ENCODE assay signal across 21 cellular contexts in genomic region chr10:79397051-79397450, GRCh38. TPM values are rescaled to one million over a fixed set of nuclear protein-coding genes. Genes with fewer than 3 reads are reported as not detected.
A peak's percentile ranks its signal among the peaks of the same experiment; 100 is the strongest.
DNase-seq lines count a peak whose midpoint lies in the region; ATAC-seq and TF ChIP-seq lines count a peak whose summit lies in the region.
"Had no signal": no experiment of that assay in that cellular context is flagged by ENCODE, and none has a peak within 500 bp of the region (broad histone marks: within the 10 kb centered on the region; RNA-seq: fewer than 3 reads in every experiment).

No MANE protein-coding gene starts in this region.

- peaks cover 6% of the 10 kb centered on the region in 2 donors for H3K4me1 ChIP-seq in esophagus (ENCODE audit: control insufficient read depth in 2 of 2, insufficient read depth in 2 of 2, low read length in 1 of 2)
- H3K4me1 ChIP-seq in smooth muscle cell (ENCODE audit: low read depth), result peaks cover 30% of the 10 kb centered on the region
- peaks cover 0 to 48% (median 0%) of the 10 kb centered on the region in 4 donors for H3K4me1 ChIP-seq in Peyer's patch

- TF ChIP-seq POLR2A in Peyer's patch (IDR thresholded peaks at IDR 0.05), result no peak

- H3K79me2 ChIP-seq in smooth muscle cell (ENCODE audit: low read depth), result peaks cover 34% of the 10 kb centered on the region

- H3K9me3 ChIP-seq in esophagus (ENCODE audit: control insufficient read depth in 2 of 2, insufficient read depth in 1 of 2, low read depth in 1 of 2, low read length in 1 of 2), result no peaks in the 10 kb centered on the region
- H3K9me3 ChIP-seq in smooth muscle cell (replicated peaks; ENCODE audit: low read depth), result no peaks in the 10 kb centered on the region
- no peaks in the 10 kb centered on the region for H3K9me3 ChIP-seq in Peyer's patch
- H3K9me3 ChIP-seq: HAP-1, ovary, SK-N-SH had no signal

- peaks cover 54% of the 10 kb centered on the region for H3K4me1 Mint-ChIP-seq in HFFc6 (ENCODE audit: low read depth)
- H3K4me1 Mint-ChIP-seq: activated naive CD4-positive, alpha-beta T cell treated with anti-CD3 and anti-CD28 coated beads, Interleukin-2, amount 10 ng/mL, durations not matched to agents 7 days and 5 days had no signal

- no peaks in the 10 kb centered on the region for H4K20me1 ChIP-seq in smooth muscle cell (ENCODE audit: low read depth)

- peaks cover 31% of the 10 kb centered on the region for H3K36me3 Mint-ChIP-seq in HFFc6 (ENCODE audit: low read depth)
- H3K36me3 Mint-ChIP-seq: activated naive CD4-positive, alpha-beta T cell treated with anti-CD3 and anti-CD28 coated beads, Interleukin-2, amount 10 ng/mL, durations not matched to agents 7 days and 5 days; CD4-positive, CD25-positive, alpha-beta regulatory T cell had no signal

- H3K4me3 Mint-ChIP-seq in HFFc6, result no peak overlapping the region
- H3K4me3 Mint-ChIP-seq: activated CD8-positive, alpha-beta T cell treated with anti-CD3 and anti-CD28 coated beads, Interleukin-2, amount 10 ng/mL, durations not matched to agents 7 days and 5 days; activated naive CD4-positive, alpha-beta T cell treated with anti-CD3 and anti-CD28 coated beads, Interleukin-2, amount 10 ng/mL, durations not matched to agents 7 days and 5 days; activated T-cell treated with anti-CD3 and anti-CD28 coated beads, Interleukin-2, amount 50 U/mL, for 4 hours; CD4-positive, CD25-positive, alpha-beta regulatory T cell; T-helper 2 cell treated with Interferon-gamma antibody and Interleukin-4, amounts not matched to agents 5 μg/mL and 100 μg/mL, for 36 hours had no signal

- H3K36me3 ChIP-seq in esophagus (ENCODE audit: control insufficient read depth in 2 of 2, insufficient read depth in 2 of 2, low read length in 1 of 2), result no peaks in the 10 kb centered on the region
- no peaks in the 10 kb centered on the region for H3K36me3 ChIP-seq in smooth muscle cell (ENCODE audit: low read depth)
- H3K36me3 ChIP-seq in Peyer's patch, result peaks cover 0 to 4% (median 0%) of the 10 kb centered on the region in 3 donors
- H3K36me3 ChIP-seq: HAP-1, ovary had no signal

- H3K27me3 ChIP-seq in esophagus (ENCODE audit: control insufficient read depth in 1 of 2, insufficient read depth in 2 of 2, low read length in 2 of 2) (no peaks in the 10 kb centered on the region), smooth muscle cell (ENCODE audit: low read depth) (no peaks in the 10 kb centered on the region), Peyer's patch (no peaks in the 10 kb centered on the region)
- H3K27me3 ChIP-seq: ovary had no signal

- no peaks in the 10 kb centered on the region for H3K9me3 Mint-ChIP-seq in HFFc6
- H3K9me3 Mint-ChIP-seq: activated naive CD4-positive, alpha-beta T cell treated with anti-CD3 and anti-CD28 coated beads, Interleukin-2, amount 10 ng/mL, durations not matched to agents 7 days and 5 days; activated T-cell treated with anti-CD3 and anti-CD28 coated beads, Interleukin-2, amount 50 U/mL, for 4 hours; CD4-positive, CD25-positive, alpha-beta regulatory T cell; T-helper 2 cell treated with Interferon-gamma antibody and Interleukin-4, amounts not matched to agents 5 μg/mL and 100 μg/mL, for 36 hours had no signal

- no peak overlapping the region for H3K4me3 ChIP-seq in esophagus (ENCODE audit: low read depth in 1 of 2, low read length in 2 of 2)
- H3K4me3 ChIP-seq in smooth muscle cell, result no peak overlapping the region
- H3K4me3 ChIP-seq in Peyer's patch, result no peak overlapping the region
- H3K4me3 ChIP-seq: HAP-1, ovary had no signal

- peak overlapping the region; percentile 87 for H3K9ac ChIP-seq in smooth muscle cell (ENCODE audit: low read depth)
- H3K9ac ChIP-seq: SK-N-SH had no signal

- WGBS in esophagus, 2 donors, result 72 to 77% methylated on average over 6 of the region's 6 CpGs
- 69% methylated on average over 6 of the region's 6 CpGs for WGBS in smooth muscle cell (ENCODE audit: low lambda C conversion rate)

- no peak for DNase-seq in HFFc6
- DNase-seq in myocyte (ENCODE audit: low read depth), result peak; percentile 80
- DNase-seq in smooth muscle cell (lab: John Stamatoyannopoulos, UW; ENCODE audit: unreplicated experiment), result no peak
- no peak for DNase-seq in Peyer's patch
- no peak for DNase-seq in NCI-H2171 (lab: John Stamatoyannopoulos, UW)
- DNase-seq in CD1c-positive myeloid dendritic cell (ENCODE audit: extremely low spot score), result no peak
- DNase-seq: activated CD8-positive, alpha-beta T cell treated with anti-CD3 and anti-CD28 coated beads, Interleukin-2, amount 10 ng/mL, durations not matched to agents 7 days and 5 days; activated naive CD4-positive, alpha-beta T cell treated with anti-CD3 and anti-CD28 coated beads, Interleukin-2, amount 10 ng/mL, durations not matched to agents 7 days and 5 days; activated T-cell treated with anti-CD3 and anti-CD28 coated beads, Interleukin-2, amount 50 U/mL, for 4 hours; CD4-positive, CD25-positive, alpha-beta regulatory T cell; dermis blood vessel endothelial cell; DMS153; foreskin melanocyte; NCI-H82; SK-N-SH; stimulated activated CD4-positive, alpha-beta T cell treated with anti-CD3 and anti-CD28 coated beads, Interleukin-4, amount 100 ng/mL, for 4 hours had no signal

- H3K27ac Mint-ChIP-seq in HFFc6, result peak overlapping the region; percentile 100
- H3K27ac Mint-ChIP-seq: activated CD8-positive, alpha-beta T cell treated with anti-CD3 and anti-CD28 coated beads, Interleukin-2, amount 10 ng/mL, durations not matched to agents 7 days and 5 days; activated naive CD4-positive, alpha-beta T cell treated with anti-CD3 and anti-CD28 coated beads, Interleukin-2, amount 10 ng/mL, durations not matched to agents 7 days and 5 days; T-helper 2 cell treated with Interferon-gamma antibody and Interleukin-4, amounts not matched to agents 5 μg/mL and 100 μg/mL, for 36 hours had no signal

- H2AFZ ChIP-seq in smooth muscle cell (ENCODE audit: low read depth), result no peak overlapping the region

- ATAC-seq in GM18511 (IDR thresholded peaks at IDR 0.05; ENCODE audit: unreplicated experiment), result no peak
- ATAC-seq: activated CD8-positive, alpha-beta T cell treated with anti-CD3 and anti-CD28 coated beads, Interleukin-2, amount 10 ng/mL, durations not matched to agents 7 days and 5 days; activated T-cell treated with anti-CD3 and anti-CD28 coated beads, Interleukin-2, amount 50 U/mL, for 4 hours had no signal

- H3K4me2 ChIP-seq in smooth muscle cell, result peak overlapping the region; percentile 70
- H3K4me2 ChIP-seq: SK-N-SH had no signal

- peak overlapping the region; percentile 80 to 85 for H3K27ac ChIP-seq in esophagus (ENCODE audit: low read depth in 2 of 2, low read length in 1 of 2)
- H3K27ac ChIP-seq in smooth muscle cell (ENCODE audit: low read depth), result peak overlapping the region; percentile 97
- H3K27ac ChIP-seq in Peyer's patch, result no peak overlapping the region

- TF ChIP-seq CTCF in HFFc6 (IDR thresholded peaks at IDR 0.05) (no peak), smooth muscle cell (IDR thresholded peaks at IDR 0.05; ENCODE audit: borderline replicate concordance, insufficient read depth, poor library complexity, severe bottlenecking) (no peak), Peyer's patch (IDR thresholded peaks at IDR 0.05) (no peak)

- peaks cover 3% of the 10 kb centered on the region for H3K27me3 Mint-ChIP-seq in HFFc6 (ENCODE audit: insufficient read depth)

- peaks cover 32% of the 10 kb centered on the region for H3F3A ChIP-seq in smooth muscle cell (ENCODE audit: low read depth)

RNA-seq across cellular contexts. Expression of gene ZCCHC24, which starts 48.4 kb away (rescaled TPM):
- total RNA-seq in HFFc6 (2021; fragmentation: NEBNext Ultra II Directional; extraction: Animal tissue kit (Norgen Biotek cat#: 25700)), result 10 to 100 TPM; 33.2 to 40.3 (median 37.5) TPM
- polyA plus RNA-seq in esophagus, result 1 to 10 TPM; 3.3 to 6.5 TPM
- total RNA-seq in myocyte, result 14.1 and 21.1 TPM in 2 replicates
- polyA plus RNA-seq in myocyte (2012), result 14.4 TPM
- total RNA-seq in smooth muscle cell, result 21.9 and 28.0 TPM in 2 replicates
- polyA plus RNA-seq in smooth muscle cell, result 30.6 and 52.1 TPM in 2 replicates
- total RNA-seq in Peyer's patch, result 10 to 100 TPM in 2 of 4 donors, 1 to 10 TPM in 2; 2.8 to 39.6 (median 9.3) TPM

RNA-seq across cellular contexts. Expression of gene PPIF, which starts 49.8 kb away (rescaled TPM):
- total RNA-seq in HFFc6 (2021; fragmentation: NEBNext Ultra II Directional; extraction: Animal tissue kit (Norgen Biotek cat#: 25700)), result 100 to 1,000 TPM in 3 of 6 experiments, 10 to 100 TPM in 3; 66.1 to 109 (median 98.9) TPM
- 10 to 100 TPM; 38.4 to 57.4 TPM for polyA plus RNA-seq in esophagus
- total RNA-seq in myocyte, result 9.8 and 24.5 TPM in 2 replicates
- polyA plus RNA-seq in myocyte (2012), result 14.8 TPM
- total RNA-seq in smooth muscle cell, result 24.3 and 28.5 TPM in 2 replicates
- polyA plus RNA-seq in smooth muscle cell, result 29.7 and 35.2 TPM in 2 replicates
- total RNA-seq in Peyer's patch, result 10 to 100 TPM; 35.7 to 57.8 (median 45.0) TPM

Comparison
In these comparisons a context has a peak if more than half of its experiments do, and no peak if none do; other contexts are left out.
1. H3K27ac ChIP-seq: peak in esophagus (2 of 2) and smooth muscle cell (single experiment); none in Peyer's patch (0 of 4).